Comparison of ENCODE assay signal across 16 cellular contexts in genomic region chr13:109381546-109382180, GRCh38.
DNase-seq lines count a peak whose midpoint lies in the region; TF ChIP-seq lines count a peak whose summit lies in the region.
"Had no signal": no experiment of that assay in that cellular context is flagged by ENCODE, and none has a peak within 500 bp of the region (broad histone marks: within the 10 kb centered on the region; RNA-seq: fewer than 3 reads in every experiment).

No MANE protein-coding gene starts in this region.

- H3K9me3 Mint-ChIP-seq in activated T-cell treated with anti-CD3 and anti-CD28 coated beads, Interleukin-2, amount 50 U/mL, for 24 hours, result no peaks in the 10 kb centered on the region
- H3K9me3 Mint-ChIP-seq: CD8-positive, alpha-beta T cell had no signal

- peak overlapping the region; percentile 63 for H3K4me2 ChIP-seq in skeletal muscle satellite cell (ENCODE audit: low read length)

- H3K4me3 Mint-ChIP-seq in activated T-cell treated with anti-CD3 and anti-CD28 coated beads, Interleukin-2, amount 50 U/mL, for 24 hours, result no peak overlapping the region
- H3K4me3 Mint-ChIP-seq: CD8-positive, alpha-beta T cell had no signal

- no peak for TF ChIP-seq CTCF in foreskin fibroblast (IDR thresholded peaks at IDR 0.05; ENCODE audit: low read depth, low read length)

- H3K4me3 ChIP-seq in foreskin fibroblast (ENCODE audit: low read depth in 1 of 2, low read length in 2 of 2) (no peak overlapping the region), skeletal muscle satellite cell (ENCODE audit: low read length) (peak overlapping the region; percentile 4)
- H3K4me3 ChIP-seq: coronary artery, gastroesophageal sphincter had no signal

- H3K9ac ChIP-seq in skeletal muscle satellite cell (ENCODE audit: low read depth, low read length), result peak overlapping the region; percentile 78

- no peak overlapping the region for H3K27ac Mint-ChIP-seq in activated T-cell treated with anti-CD3 and anti-CD28 coated beads, Interleukin-2, amount 50 U/mL, for 24 hours
- H3K27ac Mint-ChIP-seq: CD8-positive, alpha-beta T cell; naive thymus-derived CD8-positive, alpha-beta T cell had no signal

- no peaks in the 10 kb centered on the region for H3K36me3 Mint-ChIP-seq in activated T-cell treated with anti-CD3 and anti-CD28 coated beads, Interleukin-2, amount 50 U/mL, for 24 hours (ENCODE audit: low read depth)
- H3K36me3 Mint-ChIP-seq: CD8-positive, alpha-beta T cell; naive thymus-derived CD8-positive, alpha-beta T cell had no signal

- H3K27me3 ChIP-seq in skeletal muscle satellite cell (ENCODE audit: control insufficient read depth, insufficient read depth, low read length), result no peaks in the 10 kb centered on the region
- H3K27me3 ChIP-seq: gastroesophageal sphincter had no signal

- no peaks in the 10 kb centered on the region for H3K9me3 ChIP-seq in skeletal muscle satellite cell (replicated peaks; ENCODE audit: low read length)
- H3K9me3 ChIP-seq: gastroesophageal sphincter had no signal

- DNase-seq in GM04503 (ENCODE audit: low read depth), result peak; percentile 89
- DNase-seq in SW480 (ENCODE audit: low spot score), result peak; percentile 24
- DNase-seq in foreskin fibroblast, result peak; percentile 80 to 90
- DNase-seq in NCI-H1436 (lab: John Stamatoyannopoulos, UW), result no peak
- DNase-seq in activated naive CD4-positive, alpha-beta T cell treated with anti-CD3 and anti-CD28 coated beads, Interleukin-2, amount 50 U/mL, for 16 hours, result no peak
- DNase-seq in activated T-cell treated with anti-CD3 and anti-CD28 coated beads, Interleukin-2, amount 50 U/mL, for 24 hours, result no peak
- no peak for DNase-seq in NCI-H1694 treated with DMSO at 0.1 percent for 48 hours (lab: John Stamatoyannopoulos, UW)
- DNase-seq: activated naive CD4-positive, alpha-beta T cell treated with Interleukin-2 at 50 U/mL for 16 hours; CD8-positive, alpha-beta T cell; kidney; naive thymus-derived CD8-positive, alpha-beta T cell; NCI-H1105 treated with DMSO at 0.1 percent for 48 hours; NCI-H510A treated with DMSO at 0.1 percent for 48 hours had no signal

- H3K36me3 ChIP-seq in skeletal muscle satellite cell (ENCODE audit: insufficient read depth, low read length), result no peaks in the 10 kb centered on the region
- H3K36me3 ChIP-seq: gastroesophageal sphincter had no signal

- H3K4me1 Mint-ChIP-seq in activated T-cell treated with anti-CD3 and anti-CD28 coated beads, Interleukin-2, amount 50 U/mL, for 24 hours (ENCODE audit: low read depth), result no peaks in the 10 kb centered on the region
- H3K4me1 Mint-ChIP-seq: naive thymus-derived CD8-positive, alpha-beta T cell had no signal

- peaks cover 38% of the 10 kb centered on the region for H3K4me1 ChIP-seq in skeletal muscle satellite cell (ENCODE audit: control insufficient read depth, insufficient read depth, low read length)
- H3K4me1 ChIP-seq: gastroesophageal sphincter had no signal

- H3K27me3 Mint-ChIP-seq in activated T-cell treated with anti-CD3 and anti-CD28 coated beads, Interleukin-2, amount 50 U/mL, for 24 hours, result peaks cover 15% of the 10 kb centered on the region

Comparison
In these comparisons a context has a peak if more than half of its experiments do, and no peak if none do; other contexts are left out.
1. DNase-seq: peak in GM04503 (single experiment), SW480 (single experiment) and foreskin fibroblast (2 of 2); none in NCI-H1436 (single experiment), activated naive CD4-positive, alpha-beta T cell treated with anti-CD3 and anti-CD28 coated beads, Interleukin-2, amount 50 U/mL, for 16 hours (single experiment), activated T-cell treated with anti-CD3 and anti-CD28 coated beads, Interleukin-2, amount 50 U/mL, for 24 hours (single experiment) and NCI-H1694 treated with DMSO at 0.1 percent for 48 hours (single experiment).